In genomic region chr18:22340340-22340739, GRCh38 we compare ENCODE assay signal across 26 cellular contexts.
A peak's percentile ranks its signal among the peaks of the same experiment; 100 is the strongest.
DNase-seq lines count a peak whose midpoint lies in the region; ATAC-seq and TF ChIP-seq lines count a peak whose summit lies in the region.
"Had no signal": no experiment of that assay in that cellular context is flagged by ENCODE, and none has a peak within 500 bp of the region (broad histone marks: within the 10 kb centered on the region; RNA-seq: fewer than 3 reads in every experiment).

No MANE protein-coding gene starts in this region.

- intact Hi-C loops in left ventricle myocardium superior (cut with micrococcal nuclease), result loop anchor here (10.0 kb wide), 1 partner anchor 66 kb away; no protein-coding TSS in a partner anchor

- H3K9me3 ChIP-seq in right atrium auricular region (no peaks in the 10 kb centered on the region), HEK293 (ENCODE audit: control insufficient read depth, insufficient read depth, low read depth, low read length) (no peaks in the 10 kb centered on the region)
- H3K9me3 ChIP-seq: A549, SK-N-SH had no signal

- no peaks in the 10 kb centered on the region for H3K27me3 ChIP-seq in right atrium auricular region

- peaks cover 2% of the 10 kb centered on the region for H3K9me3 Mint-ChIP-seq in glutamatergic neuron (ENCODE audit: unreplicated experiment)
- H3K9me3 Mint-ChIP-seq: CD4-positive, alpha-beta memory T cell; IgD-negative memory B cell had no signal

- H3K4me1 Mint-ChIP-seq in glutamatergic neuron (ENCODE audit: low read depth, unreplicated experiment), result peaks cover 24% of the 10 kb centered on the region
- H3K4me1 Mint-ChIP-seq: IgD-negative memory B cell had no signal

- CTCF ChIA-PET in HEK293 (lab: Yijun Ruan, JAX), result no interaction called here

- H3K4me1 ChIP-seq in right atrium auricular region (peaks cover 0 to 45% of the 10 kb centered on the region in 2 donors), HEK293 (ENCODE audit: control insufficient read depth, insufficient read depth, low read length) (peaks cover 24% of the 10 kb centered on the region)

- peaks cover 5% of the 10 kb centered on the region for H3K27me3 Mint-ChIP-seq in glutamatergic neuron (ENCODE audit: unreplicated experiment)
- H3K27me3 Mint-ChIP-seq: CD4-positive, alpha-beta memory T cell; IgD-negative memory B cell had no signal

- H3K36me3 Mint-ChIP-seq in glutamatergic neuron (ENCODE audit: unreplicated experiment), result no peaks in the 10 kb centered on the region
- H3K36me3 Mint-ChIP-seq: CD4-positive, alpha-beta memory T cell; IgD-negative memory B cell had no signal

- H3K27ac ChIP-seq in right atrium auricular region (peak overlapping the region; percentile 75 to 81), HEK293 (ENCODE audit: extremely low read depth, low read depth, low read length) (no peak overlapping the region)
- H3K27ac ChIP-seq: A549, HL-60 had no signal

- POLR2A ChIA-PET in HEK293 (lab: Yijun Ruan, JAX), result no interaction called here

- H3K4me3 ChIP-seq in right atrium auricular region, result no peak overlapping the region
- no peak overlapping the region for H3K4me3 ChIP-seq in HEK293 (ENCODE audit: low read depth, low read length)
- H3K4me3 ChIP-seq: A549, GM12878 had no signal

- DNase-seq in right atrium auricular region (ENCODE audit: low spot score) (no peak), left ventricle myocardium superior (no peak), glutamatergic neuron (peak; percentile 32), retina (peak; percentile 40)
- DNase-seq: C1 segment of cervical spinal cord; CD4-positive, alpha-beta memory T cell; DMS 273 treated with DMSO at 0.1 percent for 48 hours; DMS79; EL; GDM1; NCI-H1048; NCI-H1417; NCI-H1694; NCI-H2029 treated with DMSO at 0.1 percent for 48 hours; NCI-H226; NCI-H510A; NCI-H774; SK-N-SH had no signal

- no peak for ATAC-seq in left ventricle myocardium superior
- no peak for ATAC-seq in GM18520 (IDR thresholded peaks at IDR 0.05; ENCODE audit: unreplicated experiment)
- no peak for ATAC-seq in HG03097 (IDR thresholded peaks at IDR 0.05; ENCODE audit: low FRiP score, unreplicated experiment)
- ATAC-seq: A549, GM12878, HCT116 had no signal

- TF ChIP-seq CTCF in right atrium auricular region (IDR thresholded peaks at IDR 0.05) (no peak), HEK293 (tag by site-specific recombination; IDR thresholded peaks at IDR 0.05) (no peak), glutamatergic neuron (IDR thresholded peaks at IDR 0.05; ENCODE audit: partially characterized antibody, unreplicated experiment) (no peak)

- peak overlapping the region; percentile 49 for H3K27ac Mint-ChIP-seq in glutamatergic neuron (ENCODE audit: unreplicated experiment)
- H3K27ac Mint-ChIP-seq: IgD-negative memory B cell had no signal

- H3K4me3 Mint-ChIP-seq in glutamatergic neuron (ENCODE audit: unreplicated experiment), result no peak overlapping the region
- H3K4me3 Mint-ChIP-seq: IgD-negative memory B cell had no signal

- H3K36me3 ChIP-seq in right atrium auricular region, result no peaks in the 10 kb centered on the region
- H3K36me3 ChIP-seq in HEK293 (ENCODE audit: control insufficient read depth in 2 of 2, insufficient read depth in 1 of 2, low read length in 2 of 2), result no peaks in the 10 kb centered on the region

TF ChIP-seq in HEK293, 187 proteins besides CTCF, POLR2A, EP300 and RAD21:
- TF ChIP-seq GLIS1 (tag by site-specific recombination; IDR thresholded peaks at IDR 0.05) (peak; percentile 46; the same call in 1 of the 2 replicates), FEZF1 (tag by site-specific recombination; IDR thresholded peaks at IDR 0.05) (no peak)

Comparison
In these comparisons a context has a peak if more than half of its experiments do, and no peak if none do; other contexts are left out.
1. DNase-seq: peak in glutamatergic neuron (single experiment) and retina (single experiment); none in right atrium auricular region (single experiment) and left ventricle myocardium superior (single experiment).